18 cellular contexts compared by ENCODE assay signal in genomic region chr2:175063741-175064140, GRCh38.
"Had no signal": no experiment of that assay in that cellular context is flagged by ENCODE, and none has a peak within 500 bp of the region (broad histone marks: within the 10 kb centered on the region; RNA-seq: fewer than 3 reads in every experiment).

No MANE protein-coding gene starts in this region.

- H3K27ac ChIP-seq: coronary artery, neutrophil, tibial artery, uterus, VCaP had no signal

- H3K36me3 ChIP-seq: uterus had no signal

- H3K4me3 ChIP-seq: coronary artery, mucosa of descending colon, tibial artery, uterus had no signal

- H3K27me3 ChIP-seq: neutrophil, tibial artery, uterus had no signal

- H3K9me3 ChIP-seq: mucosa of descending colon, neutrophil, tibial artery, uterus had no signal

- H3K4me1 ChIP-seq: uterus had no signal

- ATAC-seq: activated naive CD8-positive, alpha-beta T cell treated with anti-CD3 and anti-CD28 coated beads, Interleukin-2, amount 50 U/mL, for 24 hours; mucosa of descending colon; naive thymus-derived CD4-positive, alpha-beta T cell had no signal

- DNase-seq: activated CD4-positive, alpha-beta T cell treated with anti-CD3 and anti-CD28 coated beads, Interleukin-2, amount 50 U/mL, for 48 hours; activated naive CD4-positive, alpha-beta T cell treated with anti-CD3 and anti-CD28 coated beads for 36 hours; activated naive CD8-positive, alpha-beta T cell treated with anti-CD3 and anti-CD28 coated beads, Interleukin-2, amount 50 U/mL, for 24 hours; activated T-cell treated with anti-CD3 and anti-CD28 coated beads, Interleukin-2, amount 50 U/mL, for 1 hour; caudate nucleus; effector CD4-positive, alpha-beta T cell; foreskin melanocyte; immature natural killer cell; mucosa of descending colon; naive thymus-derived CD4-positive, alpha-beta T cell; stimulated activated CD4-positive, alpha-beta T cell treated with anti-CD3 and anti-CD28 coated beads, Interleukin-15, amount 100 ng/mL, for 24 hours; stimulated activated CD4-positive, alpha-beta T cell treated with anti-CD3 and anti-CD28 coated beads, Interleukin-4, amount 100 ng/mL, for 1 hour; stimulated activated naive CD4-positive, alpha-beta T cell; tibial artery; uterus had no signal
